ENCODE assay signal across 8 cellular contexts in genomic region chr12:30105505-30105904, GRCh38.
"Had no signal": no experiment of that assay in that cellular context is flagged by ENCODE, and none has a peak within 500 bp of the region (broad histone marks: within the 10 kb centered on the region; RNA-seq: fewer than 3 reads in every experiment).

No MANE protein-coding gene starts in this region.

- H3K4me3 ChIP-seq: GM23338 had no signal

- FAIRE-seq: H1, H54, HepG2 had no signal

- H3K4me3 Mint-ChIP-seq: GM23338, H9, IgD-negative memory B cell had no signal

- H3K36me3 Mint-ChIP-seq: IgD-negative memory B cell had no signal

- H3K4me2 ChIP-seq: GM23338 had no signal

- ATAC-seq: GM23338, HepG2 had no signal

- DNase-seq: H9, HCEC 1CT had no signal

- H3K4me1 Mint-ChIP-seq: GM23338, H9, IgD-negative memory B cell had no signal

- H3K27me3 Mint-ChIP-seq: IgD-negative memory B cell had no signal

- H3K27ac ChIP-seq: HL-60 had no signal

- H3K27ac Mint-ChIP-seq: GM23338, H9, IgD-negative memory B cell had no signal
